21 cellular contexts compared by ENCODE assay signal in genomic region chr7:156823441-156823840, GRCh38.
DNase-seq lines count a peak whose midpoint lies in the region; ATAC-seq and TF ChIP-seq lines count a peak whose summit lies in the region.
"Had no signal": no experiment of that assay in that cellular context is flagged by ENCODE, and none has a peak within 500 bp of the region (broad histone marks: within the 10 kb centered on the region; RNA-seq: fewer than 3 reads in every experiment).

No MANE protein-coding gene starts in this region.

- no peak for TF ChIP-seq POLR2A in IMR-90 (IDR thresholded peaks at IDR 0.05; ENCODE audit: low read depth, low read length)

- H3K4me3 ChIP-seq in AG10803 (ENCODE audit: low read length) (no peak overlapping the region), IMR-90 (ENCODE audit: insufficient read depth, low read depth, low read length) (no peak overlapping the region)
- H3K4me3 ChIP-seq: thoracic aorta had no signal

- POLR2A ChIA-PET in IMR-90 (lab: Charles Lee; ENCODE audit: unreplicated experiment) (no interaction called here), RWPE1 (lab: Yijun Ruan, JAX; ENCODE audit: low non-redundant PET) (no interaction called here)

- H2AK9ac ChIP-seq in IMR-90 (replicated peaks; ENCODE audit: low read depth, low read length, poor library complexity) = no peak overlapping the region

- in situ Hi-C loops in IMR-90 (cut with MboI; ENCODE audit: low sequenced_read_pairs) = loop anchor here (5.0 kb wide), 1 partner anchor 1021 kb away; no protein-coding TSS in a partner anchor

- no peaks in the 10 kb centered on the region for H3K9me1 ChIP-seq in IMR-90 (ENCODE audit: insufficient read depth, low read length)

- no peaks in the 10 kb centered on the region for H3K36me3 ChIP-seq in IMR-90 (ENCODE audit: control insufficient read depth, insufficient read depth, low read length)
- H3K36me3 ChIP-seq: thoracic aorta, WERI-Rb-1 had no signal

- no peak overlapping the region for H3K18ac ChIP-seq in IMR-90 (ENCODE audit: low read depth, low read length)

- no peak overlapping the region for H2BK5ac ChIP-seq in IMR-90 (ENCODE audit: low read depth, low read length, poor library complexity, severe bottlenecking)

- intact Hi-C loops in IMR-90 (cut with micrococcal nuclease) = no loop called here

- no peaks in the 10 kb centered on the region for H3K27me3 ChIP-seq in IMR-90 (ENCODE audit: control insufficient read depth, insufficient read depth, low read length)

- H3K27ac ChIP-seq in IMR-90 (ENCODE audit: insufficient read depth, low read length) (no peak overlapping the region), RWPE1 (peak overlapping the region; percentile 75)
- H3K27ac ChIP-seq: KMS-11, thoracic aorta, WERI-Rb-1 had no signal

- no peak overlapping the region for H3K4me2 ChIP-seq in IMR-90 (ENCODE audit: low read depth, low read length)
- H3K4me2 ChIP-seq: KMS-11 had no signal

- no peak overlapping the region for H3K14ac ChIP-seq in IMR-90 (replicated peaks; ENCODE audit: low read depth, low read length)

- peaks cover 0 to 4% of the 10 kb centered on the region in 2 experiments; a peak in 1 of 4 replicates for H3K79me1 ChIP-seq in IMR-90 (ENCODE audit: low read depth in 1 of 2, low read length in 2 of 2)

- no peak overlapping the region for H4K91ac ChIP-seq in IMR-90 (ENCODE audit: insufficient read depth, low read depth, low read length)

- H4K5ac ChIP-seq in IMR-90 (ENCODE audit: low read depth, low read length) = no peak overlapping the region

- no peak overlapping the region for H2BK20ac ChIP-seq in IMR-90 (ENCODE audit: low read depth, low read length)

- no peak overlapping the region for H2BK120ac ChIP-seq in IMR-90 (ENCODE audit: low read depth, low read length)

- H3K4ac ChIP-seq in IMR-90 (ENCODE audit: low read depth, low read length) = no peak overlapping the region

- no peak overlapping the region for H3K4me3 Mint-ChIP-seq in stimulated activated naive CD8-positive, alpha-beta T cell treated with anti-CD3 and anti-CD28 coated beads, Interleukin-15, amount 100 ng/mL, for 72 hours
- H3K4me3 Mint-ChIP-seq: mesothelial cell of epicardium; nephron; stimulated activated memory B cell treated with anti-CD40 and anti-IgM and Interleukin-4, amounts not matched to agents 10 μg/mL and 1 μg/mL and 100 μg/mL, for 72 hours; T-helper 17 cell had no signal

- H2BK15ac ChIP-seq in IMR-90 (ENCODE audit: low read depth, low read length) = no peak overlapping the region

- H3K9me3 ChIP-seq in IMR-90 (ENCODE audit: control insufficient read depth, insufficient read depth, low read length) = no peaks in the 10 kb centered on the region
- H3K9me3 ChIP-seq: thoracic aorta had no signal

- no peak overlapping the region for H4K8ac ChIP-seq in IMR-90 (ENCODE audit: low read depth in 2 of 2, low read length in 2 of 2)

- H3K4me1 ChIP-seq in IMR-90 (ENCODE audit: control insufficient read depth, insufficient read depth, low read length) = no peaks in the 10 kb centered on the region

- H4K20me1 ChIP-seq in IMR-90 (ENCODE audit: insufficient read depth, low read length) = no peaks in the 10 kb centered on the region

- H3K56ac ChIP-seq in IMR-90 (ENCODE audit: extremely low read depth, insufficient read depth, low read length) = no peak overlapping the region

- H3K23ac ChIP-seq in IMR-90 (ENCODE audit: low read depth, low read length) = no peak overlapping the region

- H3K27ac Mint-ChIP-seq in stimulated activated naive CD8-positive, alpha-beta T cell treated with anti-CD3 and anti-CD28 coated beads, Interleukin-15, amount 100 ng/mL, for 72 hours = no peak overlapping the region
- H3K27ac Mint-ChIP-seq: mesothelial cell of epicardium; nephron; stimulated activated memory B cell treated with anti-CD40 and anti-IgM and Interleukin-4, amounts not matched to agents 10 μg/mL and 1 μg/mL and 100 μg/mL, for 72 hours; T-helper 17 cell had no signal

- no peak for ATAC-seq in IMR-90 (ENCODE audit: low read depth)
- ATAC-seq in stimulated activated naive CD8-positive, alpha-beta T cell treated with anti-CD3 and anti-CD28 coated beads, Interleukin-15, amount 100 ng/mL, for 72 hours = no peak
- ATAC-seq: left colon; stimulated activated memory B cell treated with anti-CD40 and anti-IgM and Interleukin-4, amounts not matched to agents 10 μg/mL and 1 μg/mL and 100 μg/mL, for 72 hours; T-helper 17 cell had no signal

- TF ChIP-seq CTCF in AG10803 (conservative IDR thresholded peaks at IDR 0.05; ENCODE audit: low read length) = no peak
- TF ChIP-seq CTCF in IMR-90 (conservative IDR thresholded peaks at IDR 0.05; ENCODE audit: low read depth, low read length) = no peak
- no peak for TF ChIP-seq CTCF in RWPE1 (conservative IDR thresholded peaks at IDR 0.05; ENCODE audit: low read depth)

- H3K9me3 Mint-ChIP-seq in stimulated activated naive CD8-positive, alpha-beta T cell treated with anti-CD3 and anti-CD28 coated beads, Interleukin-15, amount 100 ng/mL, for 72 hours = no peaks in the 10 kb centered on the region
- H3K9me3 Mint-ChIP-seq: mesothelial cell of epicardium; nephron; stimulated activated memory B cell treated with anti-CD40 and anti-IgM and Interleukin-4, amounts not matched to agents 10 μg/mL and 1 μg/mL and 100 μg/mL, for 72 hours had no signal

- H2AFZ ChIP-seq in IMR-90 (replicated peaks; ENCODE audit: low read length, poor library complexity) = no peak overlapping the region

- dilution Hi-C loops in IMR-90 (cut with HindIII; ENCODE audit: low sequenced_read_pairs, unreplicated experiment) = no loop called here

- no CpG with 5 or more reads among the region's 4 CpGs for WGBS in IMR-90 (ENCODE audit: extremely low coverage in 2 of 2, insufficient read length in 1 of 2), 2 experiments

- no peak overlapping the region for H3K9ac ChIP-seq in IMR-90 (ENCODE audit: low read depth, low read length)
- H3K9ac ChIP-seq: KMS-11 had no signal

- no peaks in the 10 kb centered on the region for H3K27me3 Mint-ChIP-seq in stimulated activated naive CD8-positive, alpha-beta T cell treated with anti-CD3 and anti-CD28 coated beads, Interleukin-15, amount 100 ng/mL, for 72 hours
- H3K27me3 Mint-ChIP-seq: stimulated activated memory B cell treated with anti-CD40 and anti-IgM and Interleukin-4, amounts not matched to agents 10 μg/mL and 1 μg/mL and 100 μg/mL, for 72 hours; T-helper 17 cell had no signal

- no TSS peak for BruUV-seq in IMR-90 (replicated peaks; lab: Mats Ljungman, UMichigan)

- H3K4me1 Mint-ChIP-seq in stimulated activated naive CD8-positive, alpha-beta T cell treated with anti-CD3 and anti-CD28 coated beads, Interleukin-15, amount 100 ng/mL, for 72 hours = no peaks in the 10 kb centered on the region
- H3K4me1 Mint-ChIP-seq: mesothelial cell of epicardium, nephron had no signal

- CTCF ChIA-PET in IMR-90 (lab: Yijun Ruan, JAX) (interaction anchor here (0.6 kb wide), 1 partner anchor 42 kb away, joined by 3 read pairs; no protein-coding TSS in a partner anchor), RWPE1 (lab: Yijun Ruan, JAX) (no interaction called here)

- no peak for TF ChIP-seq RAD21 in IMR-90 (IDR thresholded peaks at IDR 0.05; ENCODE audit: low read length)

- DNase-seq in AG10803 (ENCODE audit: low read depth) (peak; percentile 22), IMR-90 (no peak), RWPE1 (ENCODE audit: low spot score) (peak; percentile 27), fibroblast of gingiva (ENCODE audit: low read depth) (peak; percentile 41), amniotic stem cell (lab: John Stamatoyannopoulos, UW) (no peak), OCI-M2 (lab: John Stamatoyannopoulos, UW; ENCODE audit: unreplicated experiment) (no peak), NCI-H1417 treated with DMSO at 0.1 percent for 48 hours (lab: John Stamatoyannopoulos, UW) (no peak)
- DNase-seq in stimulated activated naive CD8-positive, alpha-beta T cell treated with anti-CD3 and anti-CD28 coated beads, Interleukin-15, amount 100 ng/mL, for 72 hours = no peak
- DNase-seq: activated CD8-positive, alpha-beta memory T cell treated with anti-CD3 and anti-CD28 coated beads, Interleukin-2, amount 50 U/mL, for 4 hours; activated effector memory CD4-positive, alpha-beta T cell treated with Interleukin-2 at 50 U/mL for 16 hours; dermis blood vessel endothelial cell; left colon; NCI-H510A treated with DMSO at 0.1 percent for 48 hours; SHP77; T-helper 17 cell; WERI-Rb-1 had no signal

- H2AK5ac ChIP-seq in IMR-90 (ENCODE audit: low read depth, low read length) = no peak overlapping the region

TF ChIP-seq in IMR-90, 13 proteins besides CTCF, POLR2A, EP300 and RAD21:
- TF ChIP-seq, protein P1, sequence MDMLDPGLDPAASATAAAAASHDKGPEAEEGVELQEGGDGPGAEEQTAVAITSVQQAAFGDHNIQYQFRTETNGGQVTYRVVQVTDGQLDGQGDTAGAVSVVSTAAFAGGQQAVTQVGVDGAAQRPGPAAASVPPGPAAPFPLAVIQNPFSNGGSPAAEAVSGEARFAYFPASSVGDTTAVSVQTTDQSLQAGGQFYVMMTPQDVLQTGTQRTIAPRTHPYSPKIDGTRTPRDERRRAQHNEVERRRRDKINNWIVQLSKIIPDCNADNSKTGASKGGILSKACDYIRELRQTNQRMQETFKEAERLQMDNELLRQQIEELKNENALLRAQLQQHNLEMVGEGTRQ (IDR thresholded peaks at IDR 0.05; ENCODE audit: low read depth, low read length) = no peak
- TF ChIP-seq MXI1 (IDR thresholded peaks at IDR 0.05; ENCODE audit: borderline replicate concordance, low read depth, low read length) (no peak), FOS (IDR thresholded peaks at IDR 0.05; ENCODE audit: low read depth, low read length) (no peak), CEBPB (IDR thresholded peaks at IDR 0.05; ENCODE audit: low read depth, low read length) (peak; percentile 31; the same call in 1 of the 2 replicates), BHLHE40 (IDR thresholded peaks at IDR 0.05; ENCODE audit: low read depth, low read length) (no peak)

Comparison
In these comparisons a context has a peak if more than half of its experiments do, and no peak if none do; other contexts are left out.
1. DNase-seq: peak in AG10803 (single experiment), RWPE1 (single experiment) and fibroblast of gingiva (single experiment); none in IMR-90 (single experiment), amniotic stem cell (single experiment), OCI-M2 (single experiment), stimulated activated naive CD8-positive, alpha-beta T cell treated with anti-CD3 and anti-CD28 coated beads, Interleukin-15, amount 100 ng/mL, for 72 hours (0 of 2) and NCI-H1417 treated with DMSO at 0.1 percent for 48 hours (single experiment).